Comparison of ENCODE assay signal across 8 cellular contexts in genomic region chr1:236603896-236604217, GRCh38. TPM values are rescaled to one million over a fixed set of nuclear protein-coding genes. Genes with fewer than 3 reads are reported as not detected.
A peak's percentile ranks its signal among the peaks of the same experiment; 100 is the strongest.
DNase-seq lines count a peak whose midpoint lies in the region; ATAC-seq, FAIRE-seq and TF ChIP-seq lines count a peak whose summit lies in the region.

No MANE protein-coding gene starts in this region.

- under 1% methylated on average over 16 of the region's 16 CpGs for WGBS in GM12878 (ENCODE audit: insufficient coverage, insufficient replicate concordance, low lambda C conversion rate, missing lambda C conversion rate)
- 1% methylated on average over 16 of the region's 16 CpGs for WGBS in liver

- H4K20me1 ChIP-seq in GM12878 (ENCODE audit: control insufficient read depth, insufficient read depth) = no peaks in the 10 kb centered on the region

- peaks cover 42% of the 10 kb centered on the region for H3K36me3 ChIP-seq in KOPT-K1 (ENCODE audit: insufficient read depth, low read length)
- peaks cover 0 to 6% of the 10 kb centered on the region in 2 experiments; a peak in 1 of 4 replicates for H3K36me3 ChIP-seq in GM12878 (ENCODE audit: control insufficient read depth in 2 of 2, insufficient read depth in 2 of 2, low read length in 1 of 2)
- H3K36me3 ChIP-seq in liver (ENCODE audit: control insufficient read depth in 4 of 4, insufficient read depth in 3 of 4, low read depth in 1 of 4, low read length in 3 of 4) = peaks cover 0 to 13% (median 5%) of the 10 kb centered on the region in 4 donors

- no peaks in the 10 kb centered on the region for H3K4me1 ChIP-seq in GM12878 (ENCODE audit: control insufficient read depth, insufficient read depth, low read length)
- H3K4me1 ChIP-seq in liver (ENCODE audit: control insufficient read depth in 4 of 4, insufficient read depth in 4 of 4, low read length in 3 of 4) = peaks cover 0 to 8% (median 5%) of the 10 kb centered on the region in 4 donors

- TSS peak; percentile 78 for BruUV-seq in GM12878 (replicated peaks; lab: Mats Ljungman, UMichigan)

- TF ChIP-seq RAD21 in GM12878 (IDR thresholded peaks at IDR 0.05; ENCODE audit: insufficient read depth, low read depth, low read length) (no peak), liver (IDR thresholded peaks at IDR 0.05) (no peak)

- H3K36me3 Mint-ChIP-seq in type B pancreatic cell = peaks cover 2% of the 10 kb centered on the region

- no peak for FAIRE-seq in GM12878 (lab: Jason Lieb, UNC)

- no peaks in the 10 kb centered on the region for H3K9me3 ChIP-seq in KOPT-K1 (ENCODE audit: insufficient read depth, low read length, poor library complexity, severe bottlenecking)
- H3K9me3 ChIP-seq in GM12878 (replicated peaks; ENCODE audit: control insufficient read depth, insufficient read depth, low read length) = no peaks in the 10 kb centered on the region
- no peaks in the 10 kb centered on the region for H3K9me3 ChIP-seq in liver (ENCODE audit: control insufficient read depth in 4 of 4, low read length in 3 of 4)

- H2AFZ ChIP-seq in GM12878 (ENCODE audit: control insufficient read depth, low read depth, low read length) = peak overlapping the region; percentile 97

- ATAC-seq in GM18867 (IDR thresholded peaks at IDR 0.05; ENCODE audit: unreplicated experiment) (peak; percentile 12), GM12878 (peak; percentile 15)

- in situ Hi-C loops in GM12878 (cut with MboI) = loop anchor here (10.0 kb wide), 2 partner anchors 261 to 961 kb away; no protein-coding TSS in a partner anchor

- intact Hi-C loops in GM12878 (cut with micrococcal nuclease; ENCODE audit: unreplicated experiment) = loop anchor here (1.0 to 5.0 kb wide), 2 partner anchors 191 to 263 kb away; partner anchors contain the start of gene MTR

- peak overlapping the region; percentile 96 for H3K4me3 Mint-ChIP-seq in type B pancreatic cell

- H3K27ac ChIP-seq in KOPT-K1 (ENCODE audit: low read depth, low read length, poor library complexity, severe bottlenecking) (peak overlapping the region; percentile 60), GM12878 (ENCODE audit: control insufficient read depth, insufficient read depth) (peak overlapping the region; percentile 61), liver (ENCODE audit: low read depth in 1 of 2, low read length in 2 of 2) (peak overlapping the region in 1 of 2 donors; percentile 89)

- H3K4me1 Mint-ChIP-seq in type B pancreatic cell (ENCODE audit: unreplicated experiment) = peaks cover 14% of the 10 kb centered on the region

- peak overlapping the region; percentile 61; the same call in 1 of the 2 replicates for H3K4me2 ChIP-seq in GM12878 (ENCODE audit: control insufficient read depth, insufficient read depth)

- no peaks in the 10 kb centered on the region for H3K9me3 Mint-ChIP-seq in type B pancreatic cell

- H3K27me3 ChIP-seq in GM12878 (replicated peaks in 1 of 2; ENCODE audit: control insufficient read depth in 2 of 2, insufficient read depth in 2 of 2, low read length in 1 of 2) (no peaks in the 10 kb centered on the region), liver (ENCODE audit: control insufficient read depth in 4 of 4, insufficient read depth in 4 of 4, low read length in 3 of 4) (no peaks in the 10 kb centered on the region)

- H3K27ac Mint-ChIP-seq in type B pancreatic cell = peak overlapping the region; percentile 92

- SMC1A ChIA-PET in GM12878 (lab: Charles Lee; ENCODE audit: uncharacterized antibody, unreplicated experiment) = interaction anchor here (0.6 to 1.4 kb wide), 3 partner anchors 12 to 191 kb away, joined by 3 to 5 read pairs (median 4); partner anchors contain the start of gene MTR

- no peak for TF ChIP-seq POLR2A in GM12878 (IDR thresholded peaks at IDR 0.05; ENCODE audit: low read depth, low read length)

- POLR2A ChIA-PET in GM12878 (lab: Charles Lee) = interaction anchor here (0.5 to 2.1 kb wide), 3 partner anchors 9 to 191 kb away, joined by 3 to 13 read pairs (median 4); partner anchors contain the start of gene MTR

- DNase-seq in AG08395 (ENCODE audit: low spot score) (peak; percentile 8), GM12878 (ENCODE audit: low read depth, low spot score) (no peak), type B pancreatic cell (ENCODE audit: extremely low spot score, unreplicated experiment) (no peak), GM19240 (ENCODE audit: insufficient read length, low spot score) (no peak), A172 (ENCODE audit: low spot score) (no peak)

- RAD21 ChIA-PET in GM12878 (lab: Charles Lee; ENCODE audit: unreplicated experiment) = interaction anchor here (1.0 to 1.4 kb wide), 3 partner anchors 191 to 958 kb away, joined by 3 to 6 read pairs (median 5); partner anchors contain the start of gene MTR

- TF ChIP-seq EP300 in GM12878 (IDR thresholded peaks at IDR 0.05; ENCODE audit: borderline replicate concordance in 1 of 2, control insufficient read depth in 1 of 2, low read depth in 2 of 2, low read length in 2 of 2) = no peak

- CTCF ChIA-PET in GM12878 (lab: Yijun Ruan, JAX) = interaction anchor here (0.9 to 1.2 kb wide), 2 partner anchors 191 to 958 kb away, joined by 3 to 4 read pairs; partner anchors contain the start of gene MTR

- H3K27me3 Mint-ChIP-seq in type B pancreatic cell = no peaks in the 10 kb centered on the region

- TF ChIP-seq CTCF in GM12878 (IDR thresholded peaks at IDR 0.05 in 2 of 3, conservative IDR thresholded peaks at IDR 0.05 in 1 of 3; ENCODE audit: control insufficient read depth in 2 of 3, extremely low read depth in 1 of 3, insufficient read depth in 1 of 3, low read depth in 3 of 3, low read length in 3 of 3) = no peak
- no peak for TF ChIP-seq CTCF in liver (IDR thresholded peaks at IDR 0.05; ENCODE audit: low read depth, low read length, missing input control)
- no peak for TF ChIP-seq CTCF in type B pancreatic cell (conservative IDR thresholded peaks at IDR 0.05)

- H3K9ac ChIP-seq in GM12878 (ENCODE audit: control insufficient read depth, insufficient read depth, low read length) (peak overlapping the region; percentile 79), liver (ENCODE audit: low read depth in 1 of 2, low read length in 2 of 2) (peak overlapping the region; percentile 12 to 45)

- peak overlapping the region; percentile 90 for H3K4me3 ChIP-seq in GM12878
- H3K4me3 ChIP-seq in liver (ENCODE audit: low read depth in 1 of 3, low read length in 3 of 3) = peak overlapping the region; percentile 76 to 98 (median 84)

- peaks cover 23% of the 10 kb centered on the region for H3K79me2 ChIP-seq in GM12878 (ENCODE audit: control insufficient read depth, insufficient read depth, low read length)

TF ChIP-seq in GM12878, 131 proteins besides CTCF, POLR2A, EP300 and RAD21 (continues in another document):
- TF ChIP-seq CHD1 (IDR thresholded peaks at IDR 0.05; ENCODE audit: low read depth, low read length) = no peak
- no peak for TF ChIP-seq IRF5 (IDR thresholded peaks at IDR 0.05; ENCODE audit: borderline replicate concordance)
- 0 out of 2 replicates have a peak, but pooled peaks have one; percentile 37 for TF ChIP-seq CREB1 (IDR thresholded peaks at IDR 0.05; ENCODE audit: low read depth)

TF ChIP-seq in liver, 16 proteins besides CTCF, POLR2A, EP300 and RAD21:
- TF ChIP-seq EGR1 (IDR thresholded peaks at IDR 0.05; ENCODE audit: low read depth in 2 of 2) = no peak
- TF ChIP-seq MAX (IDR thresholded peaks at IDR 0.05) = no peak
- no peak for TF ChIP-seq SP1 (IDR thresholded peaks at IDR 0.05)
TF ChIP-seq in liver: peak in this region for 0.

RNA-seq across cellular contexts. Expression of gene HEATR1, which starts 0.5 kb away (rescaled TPM):
- total RNA-seq in GM12878 (2013; cell fraction: nucleolus; rRNA removed) = 181 and 182 TPM in 2 replicates
- total RNA-seq in GM12878 (2014; rRNA removed) (47.8 and 49.7 TPM in 2 replicates), GM12878 (2014; rRNA removed; fragmentation: Illumina TruSeq; extraction: Trizol) (53.4 and 53.8 TPM in 2 replicates), GM12878 (2021) (61.7 and 72.3 TPM in 2 replicates), liver (10 to 100 TPM; 15.6 to 19.4 TPM), type B pancreatic cell (ENCODE audit: low replicate concordance) (43.5 and 51.5 TPM in 2 replicates)
- polyA plus RNA-seq in GM12878 (2011; ENCODE audit: low read depth) = 14.2 TPM
- polyA plus RNA-seq in GM12878 (2011; rRNA removed) (28.7 and 30.6 TPM in 2 replicates), GM12878 (2014; fragmentation: Illumina TruSeq; extraction: Trizol) (36.0 and 39.7 TPM in 2 replicates), GM12878 (2014; fragmentation: Nextera tagmentation; extraction: Ambion mirVana) (10 to 100 TPM in 1 of 2 experiments, 1 to 10 TPM in 1; 8.6 to 16.7 TPM), GM12878 (2014; rRNA removed) (25.5 and 26.1 TPM in 2 replicates), GM12878 (2016; fragmentation: Nextera tagmentation; extraction: Ambion mirVana) (10 to 100 TPM; 48.9 to 49.4 TPM), liver (1 to 10 TPM; 3.3 to 3.6 TPM)
- polyA plus RNA-seq in GM12878 (2011; cell fraction: cytosol; rRNA removed) = 14.1 and 14.4 TPM in 2 replicates
- 40.0 and 43.2 TPM in 2 replicates for polyA plus RNA-seq in GM12878 (2011; cell fraction: nucleus; rRNA removed)
- polyA plus RNA-seq in GM12878 (2012) = 14.2 and 18.0 TPM in 2 replicates
- polyA minus RNA-seq in GM12878 (2011; rRNA and poly(A)+ RNA removed) = 88.8 and 112 TPM in 2 replicates
- polyA minus RNA-seq in GM12878 (2011; cell fraction: cytosol; rRNA and poly(A)+ RNA removed) = 28.7 and 34.9 TPM in 2 replicates
- polyA minus RNA-seq in GM12878 (2011; cell fraction: nucleus; rRNA and poly(A)+ RNA removed) = 49.6 and 80.5 TPM in 2 replicates
- total RNA-seq in A172 (2014; rRNA removed; shearing (Covaris generic)) = 38.7 and 40.8 TPM in 2 replicates
